ENCODE assay signal across 19 cellular contexts in the genomic region with DNA sequence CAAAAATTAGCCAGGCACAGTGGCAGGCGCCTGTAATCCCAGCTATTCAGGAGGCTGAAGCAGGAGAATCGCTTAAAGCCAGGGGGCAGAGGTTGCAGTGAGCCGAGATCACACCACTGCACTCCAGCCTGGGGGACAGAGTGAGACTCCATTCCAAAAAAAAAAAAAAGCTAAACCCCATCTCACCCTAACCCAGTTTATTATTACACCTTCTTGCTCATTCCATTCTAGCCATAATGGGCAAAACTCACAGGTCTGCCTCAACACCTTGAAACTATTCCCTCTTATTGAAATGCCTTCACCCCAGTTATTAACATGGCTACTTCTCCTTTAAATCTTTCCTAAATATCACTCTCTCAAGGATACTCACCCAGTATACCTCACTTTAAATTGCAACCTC. TPM values are rescaled to one million over a fixed set of nuclear protein-coding genes. Genes with fewer than 3 reads are reported as not detected.
DNase-seq lines count a peak whose midpoint lies in the region; ATAC-seq and TF ChIP-seq lines count a peak whose summit lies in the region.
"Had no signal": no experiment of that assay in that cellular context is flagged by ENCODE, and none has a peak within 500 bp of the region (broad histone marks: within the 10 kb centered on the region; RNA-seq: fewer than 3 reads in every experiment).

No MANE protein-coding gene starts in this region.

- H3K9me3 Mint-ChIP-seq in CD14-positive monocyte (peaks cover 0 to 1% (median 0%) of the 10 kb centered on the region in 7 donors), natural killer cell (no peaks in the 10 kb centered on the region)
- peaks cover 3% of the 10 kb centered on the region for H3K9me3 Mint-ChIP-seq in activated T-helper 17 cell treated with anti-CD3 and anti-CD28 coated beads, Interleukin-2, amount 50 U/mL, for 72 hours

- H3K4me3 ChIP-seq in GM23248 = no peak overlapping the region
- H3K4me3 ChIP-seq: esophagus muscularis mucosa had no signal

- H3K4me3 Mint-ChIP-seq in CD14-positive monocyte (no peak overlapping the region), natural killer cell (peak overlapping the region; percentile 4)
- peak overlapping the region; percentile 92 for H3K4me3 Mint-ChIP-seq in activated T-helper 17 cell treated with anti-CD3 and anti-CD28 coated beads, Interleukin-2, amount 50 U/mL, for 72 hours

- TF ChIP-seq CTCF in CD14-positive monocyte (IDR thresholded peaks at IDR 0.05) = no peak
- no peak for TF ChIP-seq CTCF in natural killer cell (IDR thresholded peaks at IDR 0.05)

- H3K4me1 ChIP-seq in GM23248 (ENCODE audit: insufficient read depth) = peaks cover 36% of the 10 kb centered on the region

- H4K20me1 ChIP-seq in GM23248 (ENCODE audit: insufficient read depth) = peaks cover 46% of the 10 kb centered on the region

- DNase-seq in CD14-positive monocyte (ENCODE audit: low spot score) (no peak), GM23248 (no peak), natural killer cell (no peak), UCSD-AML1 (lab: John Stamatoyannopoulos, UW; ENCODE audit: unreplicated experiment) (no peak), DMS 273 (lab: John Stamatoyannopoulos, UW; ENCODE audit: unreplicated experiment) (no peak)
- DNase-seq: activated naive CD4-positive, alpha-beta T cell; DMS153; glutamatergic neuron; KG1; NCI-H1105 treated with DMSO at 0.1 percent for 48 hours; NCI-H2171; NCI-H82; nucleus accumbens; right cardiac atrium; substantia nigra had no signal

- H3K27me3 ChIP-seq in GM23248 (replicated peaks; ENCODE audit: insufficient read depth) = no peaks in the 10 kb centered on the region
- H3K27me3 ChIP-seq: esophagus muscularis mucosa had no signal

- intact Hi-C loops in CD14-positive monocyte (cut with micrococcal nuclease) (loop anchor here (10.0 kb wide), 1 partner anchor 125 kb away; a partner anchor contains a TSS), natural killer cell (cut with micrococcal nuclease) (loop anchor here (5.0 kb wide), 2 partner anchors 33 to 123 kb away; no protein-coding TSS in a partner anchor)

- H3K9me3 ChIP-seq in GM23248 (ENCODE audit: low read depth) = no peaks in the 10 kb centered on the region
- H3K9me3 ChIP-seq: esophagus muscularis mucosa had no signal

- peaks cover 16% of the 10 kb centered on the region for H3F3A ChIP-seq in GM23248 (ENCODE audit: insufficient read depth)

- peaks cover 92% of the 10 kb centered on the region for H3K79me2 ChIP-seq in GM23248 (ENCODE audit: insufficient read depth)

- H3K36me3 Mint-ChIP-seq in CD14-positive monocyte (peaks cover under 1 to 2% of the 10 kb centered on the region in 2 donors), natural killer cell (no peaks in the 10 kb centered on the region)
- H3K36me3 Mint-ChIP-seq in activated T-helper 17 cell treated with anti-CD3 and anti-CD28 coated beads, Interleukin-2, amount 50 U/mL, for 72 hours (ENCODE audit: low read depth) = peaks cover 43% of the 10 kb centered on the region

- 81 to 86% methylated on average over 3 of the region's 3 CpGs for WGBS in GM23248 (ENCODE audit: low coverage in 1 of 2, low lambda C conversion rate in 2 of 2, missing lambda C conversion rate in 2 of 2), 2 experiments

- in situ Hi-C loops in GM23248 (cut with MboI) = no loop called here

- H3K27me3 Mint-ChIP-seq in CD14-positive monocyte (ENCODE audit: low read depth in 3 of 3) (no peaks in the 10 kb centered on the region), natural killer cell (ENCODE audit: low read depth in 2 of 2) (no peaks in the 10 kb centered on the region)
- H3K27me3 Mint-ChIP-seq in activated T-helper 17 cell treated with anti-CD3 and anti-CD28 coated beads, Interleukin-2, amount 50 U/mL, for 72 hours = no peaks in the 10 kb centered on the region

- no peak overlapping the region for H2AFZ ChIP-seq in GM23248

- peak overlapping the region; percentile 33 for H3K4me2 ChIP-seq in GM23248 (ENCODE audit: unreplicated experiment)

- 0 out of 2 replicates have a peak overlapping the region, but pooled peaks have one; percentile 6 for H3K27ac ChIP-seq in GM23248

- no peak for ATAC-seq in activated T-helper 17 cell treated with anti-CD3 and anti-CD28 coated beads, Interleukin-2, amount 50 U/mL, for 72 hours (replicated peaks)
- ATAC-seq in natural killer cell (no peak), HG03039 (IDR thresholded peaks at IDR 0.05; ENCODE audit: unreplicated experiment) (no peak), HG03442 (IDR thresholded peaks at IDR 0.05; ENCODE audit: unreplicated experiment) (no peak)
- ATAC-seq: right cardiac atrium had no signal

- H3K9me2 ChIP-seq in GM23248 (ENCODE audit: insufficient read depth) = no peaks in the 10 kb centered on the region

- H3K9ac ChIP-seq in GM23248 = no peak overlapping the region

- H3K4me1 Mint-ChIP-seq in CD14-positive monocyte (peaks cover 64% of the 10 kb centered on the region), natural killer cell (peaks cover 65 to 78% of the 10 kb centered on the region in 2 donors)
- H3K4me1 Mint-ChIP-seq in activated T-helper 17 cell treated with anti-CD3 and anti-CD28 coated beads, Interleukin-2, amount 50 U/mL, for 72 hours = peaks cover 32% of the 10 kb centered on the region

- H3K36me3 ChIP-seq in GM23248 (ENCODE audit: low read depth) = 0 out of 2 replicates have a peak, but pooled peaks cover 3% of the 10 kb centered on the region
- H3K36me3 ChIP-seq: esophagus muscularis mucosa had no signal

- H3K27ac Mint-ChIP-seq in CD14-positive monocyte (peak overlapping the region in 6 of 7 donors; percentile 26 to 82 (median 64)), natural killer cell (peak overlapping the region in 1 of 2 donors; percentile 95)
- H3K27ac Mint-ChIP-seq in activated T-helper 17 cell treated with anti-CD3 and anti-CD28 coated beads, Interleukin-2, amount 50 U/mL, for 72 hours = peak overlapping the region; percentile 55

RNA-seq across cellular contexts. Expression of a gene that starts 4.1 kb away (rescaled TPM):
- polyA plus RNA-seq in CD14-positive monocyte (1 to 10 TPM; 3.1 to 7.5 TPM), GM23248 (2016; fragmentation: Nextera tagmentation; extraction: Ambion mirVana) (14.9 and 16.2 TPM in 2 replicates)
- 17.7 and 24.0 TPM in 2 replicates for total RNA-seq in GM23248 (2014; rRNA removed; shearing (Covaris generic))
- 10 to 100 TPM; 28.8 to 33.1 TPM for total RNA-seq in activated T-helper 17 cell treated with anti-CD3 and anti-CD28 coated beads, Interleukin-2, amount 50 U/mL, for 72 hours
- total RNA-seq in natural killer cell = 100 to 1,000 TPM in 1 of 3 donors, 10 to 100 TPM in 2; 86.5 to 104 (median 95.9) TPM

Comparison
In these comparisons a context has a peak if more than half of its experiments do, and no peak if none do; other contexts are left out.
1. H3K4me3 Mint-ChIP-seq: peak in activated T-helper 17 cell treated with anti-CD3 and anti-CD28 coated beads, Interleukin-2, amount 50 U/mL, for 72 hours (single experiment) and natural killer cell (single experiment); none in CD14-positive monocyte (0 of 2).